8 cellular contexts compared by ENCODE assay signal in genomic region chr7:36986429-36987362, GRCh38.
A peak's percentile ranks its signal among the peaks of the same experiment; 100 is the strongest.
DNase-seq lines count a peak whose midpoint lies in the region; ATAC-seq and TF ChIP-seq lines count a peak whose summit lies in the region.

No MANE protein-coding gene starts in this region.

- no peaks in the 10 kb centered on the region for H3K9me3 ChIP-seq in BE2C

- peak; percentile 69 for DNase-seq in BE2C
- peak; percentile 74 to 88 for DNase-seq in NCI-H2081 (lab: John Stamatoyannopoulos, UW)
- peak; percentile 80 for DNase-seq in activated CD4-positive, alpha-beta T cell treated with anti-CD3 and anti-CD28 coated beads for 36 hours
- peak; percentile 64 for DNase-seq in choroid plexus epithelial cell (ENCODE audit: low read depth)
- peak; percentile 64 for DNase-seq in left lobe of liver (ENCODE audit: low spot score)
- DNase-seq in stimulated activated CD4-positive, alpha-beta T cell treated with anti-CD3 and anti-CD28 coated beads, TNF-alpha, amount 100 ng/mL, for 4 hours (ENCODE audit: low read depth in 3 of 3) = peak; percentile 18 to 43 (median 23)

- POLR2A ChIA-PET in activated CD4-positive, alpha-beta T cell treated with anti-CD3 and anti-CD28 coated beads for 36 hours (lab: Charles Lee) = no interaction called here

- no peaks in the 10 kb centered on the region; the same call in 1 of the 2 replicates for H3K27me3 ChIP-seq in BE2C

- intact Hi-C loops in activated CD4-positive, alpha-beta T cell treated with anti-CD3 and anti-CD28 coated beads for 36 hours (cut with DNase I, micrococcal nuclease) = loop anchor here (1.0 to 5.0 kb wide), 3 partner anchors 196 to 499 kb away; no protein-coding TSS in a partner anchor

- H3K36me3 Mint-ChIP-seq in activated CD4-positive, alpha-beta T cell treated with anti-CD3 and anti-CD28 coated beads for 36 hours (ENCODE audit: low read depth) = peaks cover 12% of the 10 kb centered on the region

- no peak overlapping the region for H3K4me3 Mint-ChIP-seq in activated CD4-positive, alpha-beta T cell treated with anti-CD3 and anti-CD28 coated beads for 36 hours

- peaks cover 8% of the 10 kb centered on the region; the same call in 1 of the 2 replicates for H3K4me1 ChIP-seq in BE2C

- ATAC-seq in GM21360 (IDR thresholded peaks at IDR 0.05; ENCODE audit: unreplicated experiment) (peak; percentile 76), left lobe of liver (peak; percentile 93), HG03460 (IDR thresholded peaks at IDR 0.05; ENCODE audit: unreplicated experiment) (no peak)
- peak; percentile 74 for ATAC-seq in activated CD4-positive, alpha-beta T cell treated with anti-CD3 and anti-CD28 coated beads for 36 hours

- peak; percentile 93 for TF ChIP-seq CTCF in BE2C (IDR thresholded peaks at IDR 0.05; ENCODE audit: low read depth, low read length)
- peak; percentile 97 for TF ChIP-seq CTCF in choroid plexus epithelial cell (conservative IDR thresholded peaks at IDR 0.05; ENCODE audit: low read depth, low read length)

- CTCF ChIA-PET in activated CD4-positive, alpha-beta T cell treated with anti-CD3 and anti-CD28 coated beads for 36 hours (lab: Charles Lee) = interaction anchor here (0.6 to 6.2 kb wide), 18 partner anchors 9 to 418 kb away, joined by 3 to 58 read pairs (median 4); no protein-coding TSS in a partner anchor

- no peaks in the 10 kb centered on the region for H3K36me3 ChIP-seq in BE2C

- H3K4me3 ChIP-seq in BE2C (ENCODE audit: low read depth, low read length) (peak overlapping the region; percentile 46), choroid plexus epithelial cell (ENCODE audit: low read depth, low read length) (no peak overlapping the region)

- no peaks in the 10 kb centered on the region for H3K9me3 Mint-ChIP-seq in activated CD4-positive, alpha-beta T cell treated with anti-CD3 and anti-CD28 coated beads for 36 hours (ENCODE audit: low read depth)

- no peaks in the 10 kb centered on the region for H3K27me3 Mint-ChIP-seq in activated CD4-positive, alpha-beta T cell treated with anti-CD3 and anti-CD28 coated beads for 36 hours

- peaks cover 23% of the 10 kb centered on the region for H3K4me1 Mint-ChIP-seq in activated CD4-positive, alpha-beta T cell treated with anti-CD3 and anti-CD28 coated beads for 36 hours

- H3K27ac Mint-ChIP-seq in activated CD4-positive, alpha-beta T cell treated with anti-CD3 and anti-CD28 coated beads for 36 hours = no peak overlapping the region

Comparison
In these comparisons a context has a peak if more than half of its experiments do, and no peak if none do; other contexts are left out.
1. DNase-seq: peak in every context shown above with its lines; median percentile 81 in NCI-H2081; 80 in activated CD4-positive, alpha-beta T cell treated with anti-CD3 and anti-CD28 coated beads for 36 hours; 69 in BE2C; 64 in choroid plexus epithelial cell; 64 in left lobe of liver; 23 in stimulated activated CD4-positive, alpha-beta T cell treated with anti-CD3 and anti-CD28 coated beads, TNF-alpha, amount 100 ng/mL, for 4 hours.